Comparison of ENCODE assay signal across 23 cellular contexts in the genomic region with DNA sequence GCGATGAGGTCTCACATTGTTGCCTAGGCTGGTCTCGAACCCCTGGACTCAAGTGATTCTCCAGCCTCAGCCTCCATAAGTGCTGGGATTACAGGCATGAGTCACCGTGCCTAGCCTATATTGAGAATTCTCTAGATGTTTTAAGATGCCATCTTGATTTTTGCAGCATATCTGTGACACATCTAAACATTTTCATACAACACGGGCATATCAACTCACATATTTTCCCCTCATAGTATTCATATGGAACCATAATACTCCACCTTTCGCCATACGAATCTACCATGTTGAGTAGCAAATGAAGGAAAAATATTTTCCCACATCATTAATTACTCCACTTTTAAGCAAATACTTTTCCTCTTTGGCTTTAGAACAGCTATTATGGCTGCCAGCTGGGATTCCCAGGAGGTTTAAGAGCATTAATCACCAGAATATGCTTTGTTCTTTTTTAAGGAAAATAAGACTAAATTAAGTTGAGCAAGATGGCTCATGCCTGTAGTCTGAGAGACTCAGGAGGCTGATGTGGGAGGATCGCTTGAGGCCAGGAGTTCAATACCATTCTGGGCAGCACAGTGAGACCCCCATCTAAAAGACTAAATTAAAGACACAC. TPM values are rescaled to one million over a fixed set of nuclear protein-coding genes. Genes with fewer than 3 reads are reported as not detected.
DNase-seq lines count a peak whose midpoint lies in the region; ATAC-seq and TF ChIP-seq lines count a peak whose summit lies in the region.
"Had no signal": no experiment of that assay in that cellular context is flagged by ENCODE, and none has a peak within 500 bp of the region (broad histone marks: within the 10 kb centered on the region; RNA-seq: fewer than 3 reads in every experiment).

No MANE protein-coding gene starts in this region.

- H3K9me3 ChIP-seq in aorta (ENCODE audit: control insufficient read depth, low read length), result no peaks in the 10 kb centered on the region
- H3K9me3 ChIP-seq: uterus had no signal

- H2BK120ac ChIP-seq in mesendoderm (ENCODE audit: low read depth, low read length), result no peak overlapping the region

- H3K23ac ChIP-seq in mesendoderm (ENCODE audit: low read length), result no peak overlapping the region

- POLR2A ChIA-PET in AG04449 (lab: Yijun Ruan, JAX), result no interaction called here

- no peaks in the 10 kb centered on the region for H3K79me2 ChIP-seq in mesendoderm (ENCODE audit: control insufficient read depth, insufficient read depth, low read length)
- H3K79me2 ChIP-seq: hepatocyte had no signal

- no peak overlapping the region for H3K4me2 ChIP-seq in mesendoderm (ENCODE audit: low read length)
- H3K4me2 ChIP-seq: hepatocyte, KMS-11 had no signal

- CTCF ChIA-PET in AG04449 (lab: Yijun Ruan, JAX), result interaction anchor here (0.9 kb wide), 1 partner anchor 17 kb away, joined by 4 read pairs; no protein-coding TSS in a partner anchor

- H3K56ac ChIP-seq in mesendoderm (ENCODE audit: low read length), result no peak overlapping the region

- H2AK5ac ChIP-seq in mesendoderm (ENCODE audit: low read length), result no peak overlapping the region

- H3K4ac ChIP-seq in mesendoderm (ENCODE audit: low read depth, low read length), result no peak overlapping the region

- no peak overlapping the region for H4K8ac ChIP-seq in mesendoderm (ENCODE audit: low read depth, low read length)

- H3K4me3 ChIP-seq in AG04449 (ENCODE audit: low read depth, low read length), result no peak overlapping the region
- H3K4me3 ChIP-seq in mesendoderm (ENCODE audit: low read length), result no peak overlapping the region
- H3K4me3 ChIP-seq in aorta (ENCODE audit: low read length in 2 of 2), result no peak overlapping the region
- H3K4me3 ChIP-seq: hepatocyte, skin epidermis, uterus had no signal

- intact Hi-C loops in aorta (cut with DNase I), result no loop called here

- WGBS in mesendoderm (ENCODE audit: extremely low coverage, insufficient coverage, low lambda C conversion rate), result no CpG with 5 or more reads among the region's 7 CpGs
- WGBS in aorta, 2 donors, result 34 to 38% methylated on average over 7 of the region's 7 CpGs

- TF ChIP-seq CTCF in AG04449 (IDR thresholded peaks at IDR 0.05; ENCODE audit: insufficient read depth, low read length, missing control alignments) (no peak), foreskin keratinocyte (conservative IDR thresholded peaks at IDR 0.05) (no peak)

- H3K27me3 ChIP-seq in foreskin keratinocyte, result no peaks in the 10 kb centered on the region
- H3K27me3 ChIP-seq in mesendoderm (ENCODE audit: insufficient read depth, low read length, poor library complexity), result no peaks in the 10 kb centered on the region
- no peaks in the 10 kb centered on the region for H3K27me3 ChIP-seq in aorta (ENCODE audit: control insufficient read depth in 1 of 2, insufficient read depth in 2 of 2, low read length in 1 of 2)
- H3K27me3 ChIP-seq: hepatocyte, uterus had no signal

- no peak overlapping the region for H3K9ac ChIP-seq in mesendoderm (ENCODE audit: low read length)
- H3K9ac ChIP-seq: KMS-11 had no signal

- no peak overlapping the region for H2BK5ac ChIP-seq in mesendoderm (ENCODE audit: low read length)

- no peaks in the 10 kb centered on the region for H3K79me1 ChIP-seq in mesendoderm (ENCODE audit: low read length)

- no peak overlapping the region for H3K18ac ChIP-seq in mesendoderm (ENCODE audit: low read length)

- peak; percentile 19 for DNase-seq in AG04449 (ENCODE audit: low read depth, low spot score)
- peak; percentile 13 for DNase-seq in HS-5 (ENCODE audit: low read depth)
- DNase-seq in dermis blood vessel endothelial cell, result peak; percentile 58
- DNase-seq in foreskin keratinocyte, result peak; percentile 21 to 58
- no peak for DNase-seq in mesendoderm
- no peak for DNase-seq in NCI-H69 (lab: John Stamatoyannopoulos, UW)
- DNase-seq in aorta, result no peak
- DNase-seq: activated CD4-positive, alpha-beta T cell treated with anti-CD3 and anti-CD28 coated beads for 4 hours; activated CD8-positive, alpha-beta memory T cell treated with anti-CD3 and anti-CD28 coated beads, Interleukin-2, amount 10 ng/mL, durations not matched to agents 7 days and 5 days; activated naive CD4-positive, alpha-beta T cell treated with anti-CD3 and anti-CD28 coated beads, Interleukin-2, amount 10 ng/mL, durations not matched to agents 7 days and 5 days; CD4-positive, CD25-positive, alpha-beta regulatory T cell; effector CD4-positive, alpha-beta T cell; immature natural killer cell; NCI-H1092; NCI-H187 treated with DMSO at 0.1 percent for 48 hours; NCI-H345; SHP77; stimulated activated CD4-positive, alpha-beta T cell treated with anti-CD3 and anti-CD28 coated beads, Interleukin-1b, Interleukin-23, amount 100 ng/mL, for 48 hours; uterus had no signal

- ATAC-seq in foreskin keratinocyte (peak; percentile 41), aorta (ENCODE audit: low FRiP score) (no peak), HG03439 (IDR thresholded peaks at IDR 0.05; ENCODE audit: unreplicated experiment) (no peak)
- ATAC-seq: activated CD8-positive, alpha-beta memory T cell treated with anti-CD3 and anti-CD28 coated beads, Interleukin-2, amount 10 ng/mL, durations not matched to agents 7 days and 5 days had no signal

- H3K4me1 ChIP-seq in foreskin keratinocyte, result peaks cover 7% of the 10 kb centered on the region
- no peaks in the 10 kb centered on the region for H3K4me1 ChIP-seq in mesendoderm (ENCODE audit: control insufficient read depth, low read depth, low read length)
- peaks cover 0 to 2% of the 10 kb centered on the region in 2 donors for H3K4me1 ChIP-seq in aorta (ENCODE audit: control insufficient read depth in 1 of 2, insufficient read depth in 2 of 2, low read length in 2 of 2)
- H3K4me1 ChIP-seq: uterus had no signal

- no peaks in the 10 kb centered on the region for H3K36me3 ChIP-seq in mesendoderm (ENCODE audit: control insufficient read depth, insufficient read depth, low read length)
- no peaks in the 10 kb centered on the region for H3K36me3 ChIP-seq in aorta (ENCODE audit: control insufficient read depth in 1 of 2, insufficient read depth in 2 of 2, low read length in 1 of 2)
- H3K36me3 ChIP-seq: uterus had no signal

- H3K27ac ChIP-seq in foreskin keratinocyte (no peak overlapping the region), mesendoderm (ENCODE audit: low read depth, low read length) (no peak overlapping the region), aorta (ENCODE audit: low read depth in 1 of 2, low read length in 2 of 2) (no peak overlapping the region)
- H3K27ac ChIP-seq: hepatocyte, KMS-11, skin epidermis, uterus had no signal

- no peak overlapping the region for H4K5ac ChIP-seq in mesendoderm (ENCODE audit: low read length)

- no peak overlapping the region for H2BK15ac ChIP-seq in mesendoderm (replicated peaks; ENCODE audit: low read depth)

RNA-seq across cellular contexts. Expression of gene GTF2F2, which starts 56.9 kb away (rescaled TPM):
- 24.0 and 26.0 TPM in 2 replicates for total RNA-seq in dermis blood vessel endothelial cell
- 45.4 and 49.3 TPM in 2 replicates for total RNA-seq in foreskin keratinocyte
- polyA plus RNA-seq in foreskin keratinocyte, result 34.5 and 42.8 TPM in 2 replicates
- 49.0 TPM for polyA plus RNA-seq in mesendoderm (2013, experiment 1 of 2)
- polyA plus RNA-seq in mesendoderm (2013, experiment 2 of 2), result 48.8 TPM
- 10 to 100 TPM; 11.5 to 13.3 TPM for total RNA-seq in aorta
- 10 to 100 TPM; 10.5 to 16.5 TPM for polyA plus RNA-seq in aorta

Comparison
In these comparisons a context has a peak if more than half of its experiments do, and no peak if none do; other contexts are left out.
1. DNase-seq: peak in AG04449 (single experiment), HS-5 (single experiment), dermis blood vessel endothelial cell (single experiment) and foreskin keratinocyte (2 of 2); none in mesendoderm (single experiment), NCI-H69 (single experiment) and aorta (0 of 2).